8 cellular contexts compared by ENCODE assay signal in genomic region chr9:71285191-71285656, GRCh38.
A peak's percentile ranks its signal among the peaks of the same experiment; 100 is the strongest.
DNase-seq lines count a peak whose midpoint lies in the region; ATAC-seq and TF ChIP-seq lines count a peak whose summit lies in the region.

No MANE protein-coding gene starts in this region.

- H2BK5ac ChIP-seq in trophoblast cell (ENCODE audit: low read depth, low read length, poor library complexity) = no peak overlapping the region

- peak overlapping the region; percentile 14 for H2BK12ac ChIP-seq in trophoblast cell (ENCODE audit: low read length)

- no peak overlapping the region for H3K9ac ChIP-seq in trophoblast cell (ENCODE audit: low read length)

- no peak overlapping the region for H4K91ac ChIP-seq in trophoblast cell (ENCODE audit: low read depth, low read length)

- H3K9me3 ChIP-seq in trophoblast cell (ENCODE audit: insufficient read depth, low read depth, low read length) = no peaks in the 10 kb centered on the region

- H3K36me3 ChIP-seq in trophoblast cell (ENCODE audit: control insufficient read depth in 1 of 2, insufficient read depth in 2 of 2, low read length in 2 of 2) = no peaks in the 10 kb centered on the region

- H4K8ac ChIP-seq in trophoblast cell (ENCODE audit: low read depth, low read length) = no peak overlapping the region

- no peak overlapping the region for H3K27ac Mint-ChIP-seq in glutamatergic neuron (ENCODE audit: unreplicated experiment)

- H3K27me3 ChIP-seq in trophoblast cell (ENCODE audit: insufficient read depth, low read length) = no peaks in the 10 kb centered on the region

- no peaks in the 10 kb centered on the region for H3K79me1 ChIP-seq in trophoblast cell (ENCODE audit: low read length)

- H3K27me3 Mint-ChIP-seq in glutamatergic neuron (ENCODE audit: unreplicated experiment) = no peaks in the 10 kb centered on the region

- H3K14ac ChIP-seq in trophoblast cell (ENCODE audit: low read length) = no peak overlapping the region

- TF ChIP-seq CTCF in glutamatergic neuron (IDR thresholded peaks at IDR 0.05; ENCODE audit: partially characterized antibody, unreplicated experiment) = peak; percentile 88

- no peak overlapping the region for H3K4me3 ChIP-seq in trophoblast cell (ENCODE audit: low read depth, low read length)

- WGBS in trophoblast cell (ENCODE audit: extremely low coverage, insufficient coverage, insufficient read length) = no CpG with 5 or more reads among the region's 8 CpGs

- no peak overlapping the region for H2BK120ac ChIP-seq in trophoblast cell (ENCODE audit: insufficient read depth, low read length, poor library complexity)

- peak overlapping the region; percentile 62 for H4K12ac ChIP-seq in trophoblast cell (ENCODE audit: low read depth, low read length)

- H3K4ac ChIP-seq in trophoblast cell (ENCODE audit: low read depth, low read length) = no peak overlapping the region

- no peak overlapping the region for H3K18ac ChIP-seq in trophoblast cell (ENCODE audit: low read length)

- no peaks in the 10 kb centered on the region for H3K36me3 Mint-ChIP-seq in glutamatergic neuron (ENCODE audit: unreplicated experiment)

- DNase-seq in DMS79 treated with DMSO at 0.1 percent for 48 hours (lab: John Stamatoyannopoulos, UW) (peak; percentile 24), NCI-H69 (lab: John Stamatoyannopoulos, UW) (peak; percentile 75), glutamatergic neuron (peak; percentile 27), trophoblast cell (peak; percentile 32 to 89), T-helper 9 cell (no peak)
- DNase-seq in activated gamma-delta T cell treated with anti-CD3 and anti-CD28 coated beads, Interleukin-2, amount 50 U/mL, for 16 hours (ENCODE audit: low read depth) = peak; percentile 3

- H3K4me1 Mint-ChIP-seq in glutamatergic neuron (ENCODE audit: low read depth, unreplicated experiment) = peaks cover 2% of the 10 kb centered on the region

- H3K4me2 ChIP-seq in trophoblast cell (ENCODE audit: low read length) = no peak overlapping the region

- no peaks in the 10 kb centered on the region for H3K4me1 ChIP-seq in trophoblast cell (ENCODE audit: control insufficient read depth in 1 of 2, insufficient read depth in 2 of 2, low read length in 2 of 2)

- H3K9me3 Mint-ChIP-seq in glutamatergic neuron (ENCODE audit: unreplicated experiment) = no peaks in the 10 kb centered on the region

- no peak overlapping the region for H2AK5ac ChIP-seq in trophoblast cell (ENCODE audit: low read length)

- H2AFZ ChIP-seq in trophoblast cell (ENCODE audit: insufficient read depth, low read length, poor library complexity) = peak overlapping the region; percentile 63

- H3K79me2 ChIP-seq in trophoblast cell (ENCODE audit: control insufficient read depth, insufficient read depth, low read length, poor library complexity) = no peaks in the 10 kb centered on the region

- H3K23ac ChIP-seq in trophoblast cell (ENCODE audit: low read length) = no peak overlapping the region

- H3K27ac ChIP-seq in trophoblast cell (ENCODE audit: low read depth, low read length) = no peak overlapping the region

- ATAC-seq in GM19463 (IDR thresholded peaks at IDR 0.05; ENCODE audit: unreplicated experiment) (peak; percentile 92), HG03460 (IDR thresholded peaks at IDR 0.05; ENCODE audit: unreplicated experiment) (peak; percentile 90)

- no peak overlapping the region for H3K4me3 Mint-ChIP-seq in glutamatergic neuron (ENCODE audit: unreplicated experiment)
